In the genomic region with DNA sequence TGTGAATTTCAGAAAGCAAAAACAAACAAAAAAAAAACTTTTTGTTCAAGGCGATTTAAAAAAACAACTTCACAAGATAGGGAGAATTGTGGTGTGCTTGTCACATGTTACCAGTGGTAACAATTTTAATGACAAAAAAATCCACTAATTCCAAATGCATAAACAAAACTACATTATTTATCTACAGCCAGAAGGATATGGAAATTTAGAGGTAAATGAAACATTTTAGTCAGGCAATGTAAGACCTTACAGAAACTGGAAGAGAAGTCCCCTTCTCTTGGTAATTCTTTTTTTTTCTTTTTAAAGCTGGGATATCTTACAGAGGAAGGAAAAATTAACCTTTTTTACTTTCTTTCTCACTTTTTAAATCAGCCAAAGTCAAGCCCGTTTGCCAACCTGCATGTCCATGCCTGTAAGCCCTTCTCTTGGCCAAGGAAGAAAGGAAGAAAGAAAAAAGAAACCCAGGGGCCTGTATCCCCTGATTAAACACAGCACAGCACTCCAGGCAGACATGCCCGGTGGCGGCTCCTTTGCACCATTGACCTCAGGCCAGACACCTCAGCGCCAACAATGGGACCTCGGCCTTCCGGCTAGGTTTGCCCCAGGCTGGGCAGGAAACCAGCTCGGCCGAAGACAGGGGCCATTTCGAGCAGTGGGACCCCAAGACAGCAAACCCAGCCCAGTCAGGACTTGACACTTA, we compare ENCODE assay signal across 10 cellular contexts. TPM values are rescaled to one million over a fixed set of nuclear protein-coding genes. Genes with fewer than 3 reads are reported as not detected.
DNase-seq lines count a peak whose midpoint lies in the region; ATAC-seq and TF ChIP-seq lines count a peak whose summit lies in the region.
"Had no signal": no experiment of that assay in that cellular context is flagged by ENCODE, and none has a peak within 500 bp of the region (broad histone marks: within the 10 kb centered on the region; RNA-seq: fewer than 3 reads in every experiment).

No MANE protein-coding gene starts in this region.

- CTCF ChIA-PET in activated CD4-positive, alpha-beta T cell treated with anti-CD3 and anti-CD28 coated beads for 36 hours (lab: Charles Lee) = interaction anchor here (0.9 to 1.3 kb wide), 4 partner anchors 9 to 36 kb away, joined by 3 to 5 read pairs (median 3); no protein-coding TSS in a partner anchor
- CTCF ChIA-PET in PC-9 (lab: Charles Lee) = interaction anchor here (0.8 kb wide), 1 partner anchor 9 kb away, joined by 3 read pairs; no protein-coding TSS in a partner anchor

- H3K36me3 Mint-ChIP-seq in activated CD4-positive, alpha-beta T cell treated with anti-CD3 and anti-CD28 coated beads for 36 hours (ENCODE audit: low read depth) = no peaks in the 10 kb centered on the region

- peaks cover 21% of the 10 kb centered on the region for H3F3A ChIP-seq in PC-9 (ENCODE audit: insufficient read depth, low read depth)

- H3K4me3 ChIP-seq in PC-9 (peak overlapping the region; percentile 94; the same call in 1 of the 2 replicates), hepatocyte (peak overlapping the region; percentile 53), esophagus squamous epithelium (no peak overlapping the region)

- peaks cover 20% of the 10 kb centered on the region for H3K4me1 ChIP-seq in PC-9 (replicated peaks; ENCODE audit: insufficient read depth)
- H3K4me1 ChIP-seq in hepatocyte (ENCODE audit: insufficient read depth) = peaks cover 16% of the 10 kb centered on the region
- peaks cover 29 to 69% (median 39%) of the 10 kb centered on the region in 3 donors for H3K4me1 ChIP-seq in esophagus squamous epithelium

- no peak for TF ChIP-seq CTCF in PC-9 (conservative IDR thresholded peaks at IDR 0.05)
- no peak for TF ChIP-seq CTCF in hepatocyte (IDR thresholded peaks at IDR 0.05; ENCODE audit: poor library complexity)
- no peak for TF ChIP-seq CTCF in esophagus squamous epithelium (IDR thresholded peaks at IDR 0.05)

- ATAC-seq in activated CD4-positive, alpha-beta T cell treated with anti-CD3 and anti-CD28 coated beads for 36 hours = no peak
- no peak for ATAC-seq in stimulated activated naive CD8-positive, alpha-beta T cell treated with anti-CD3 and anti-CD28 coated beads, Interleukin-15, amount 100 ng/mL, for 72 hours
- no peak for ATAC-seq in HG02938 (IDR thresholded peaks at IDR 0.05; ENCODE audit: unreplicated experiment)
- ATAC-seq in HG03135 (IDR thresholded peaks at IDR 0.05; ENCODE audit: unreplicated experiment) = no peak

- TF ChIP-seq POLR2A in esophagus squamous epithelium (IDR thresholded peaks at IDR 0.05) = no peak

- no peaks in the 10 kb centered on the region for H3K27me3 ChIP-seq in PC-9 (ENCODE audit: insufficient read depth, low read depth)
- peaks cover 100% of the 10 kb centered on the region for H3K27me3 ChIP-seq in hepatocyte
- peaks cover 59 to 100% (median 85%) of the 10 kb centered on the region in 4 donors for H3K27me3 ChIP-seq in esophagus squamous epithelium

- no peak overlapping the region for H2AFZ ChIP-seq in PC-9
- H2AFZ ChIP-seq in hepatocyte = no peak overlapping the region

- DNase-seq in activated CD4-positive, alpha-beta T cell treated with anti-CD3 and anti-CD28 coated beads for 48 hours = peak; percentile 6
- no peak for DNase-seq in activated CD4-positive, alpha-beta T cell treated with anti-CD3 and anti-CD28 coated beads for 36 hours
- DNase-seq in PC-9 (no peak), hepatocyte (ENCODE audit: low spot score) (no peak), esophagus squamous epithelium (lab: John Stamatoyannopoulos, UW) (no peak)
- peak in 1 of 2 donors; percentile 8 for DNase-seq in stimulated activated naive CD8-positive, alpha-beta T cell treated with anti-CD3 and anti-CD28 coated beads, Interleukin-15, amount 100 ng/mL, for 72 hours
- DNase-seq: effector CD8-positive, alpha-beta T cell had no signal

- intact Hi-C loops in activated CD4-positive, alpha-beta T cell treated with anti-CD3 and anti-CD28 coated beads for 36 hours (cut with DNase I, micrococcal nuclease) = loop anchor here in 1 of 2 experiments (2.0 kb wide), 1 partner anchor 80 kb away; no protein-coding TSS in a partner anchor
- intact Hi-C loops in PC-9 (cut with micrococcal nuclease; ENCODE audit: unreplicated experiment) = no loop called here
- intact Hi-C loops in esophagus squamous epithelium (cut with DNase I) = no loop called here

- no peaks in the 10 kb centered on the region for H3K9me2 ChIP-seq in PC-9 (ENCODE audit: insufficient read depth)
- H3K9me2 ChIP-seq in hepatocyte (replicated peaks; ENCODE audit: insufficient read depth) = no peaks in the 10 kb centered on the region

- H3K4me2 ChIP-seq in PC-9 = peak overlapping the region; percentile 100
- H3K4me2 ChIP-seq in hepatocyte = peak overlapping the region; percentile 96

- no peak overlapping the region for H3K27ac Mint-ChIP-seq in activated CD4-positive, alpha-beta T cell treated with anti-CD3 and anti-CD28 coated beads for 36 hours
- H3K27ac Mint-ChIP-seq in stimulated activated naive CD8-positive, alpha-beta T cell treated with anti-CD3 and anti-CD28 coated beads, Interleukin-15, amount 100 ng/mL, for 72 hours = no peak overlapping the region

- WGBS in hepatocyte (ENCODE audit: low lambda C conversion rate, missing lambda C conversion rate) = 11% methylated on average over 10 of the region's 10 CpGs
- 12 to 13% methylated on average over 4 to 6 of the region's 10 CpGs for WGBS in esophagus squamous epithelium, 2 donors

- H3K4me3 Mint-ChIP-seq in activated CD4-positive, alpha-beta T cell treated with anti-CD3 and anti-CD28 coated beads for 36 hours = no peak overlapping the region
- H3K4me3 Mint-ChIP-seq in stimulated activated naive CD8-positive, alpha-beta T cell treated with anti-CD3 and anti-CD28 coated beads, Interleukin-15, amount 100 ng/mL, for 72 hours = peak overlapping the region; percentile 15 to 74

- H3K9me3 ChIP-seq in PC-9 (ENCODE audit: insufficient read depth, low read depth) = no peaks in the 10 kb centered on the region
- no peaks in the 10 kb centered on the region for H3K9me3 ChIP-seq in hepatocyte (ENCODE audit: low read depth)
- H3K9me3 ChIP-seq in esophagus squamous epithelium = no peaks in the 10 kb centered on the region

- POLR2A ChIA-PET in activated CD4-positive, alpha-beta T cell treated with anti-CD3 and anti-CD28 coated beads for 36 hours (lab: Charles Lee) = no interaction called here
- POLR2A ChIA-PET in PC-9 (lab: Charles Lee; ENCODE audit: unreplicated experiment) = interaction anchor here (0.6 kb wide), 1 partner anchor 638 kb away, joined by 4 read pairs; no protein-coding TSS in a partner anchor

- H3K36me3 ChIP-seq in PC-9 (ENCODE audit: low read depth) (no peaks in the 10 kb centered on the region), hepatocyte (replicated peaks; ENCODE audit: insufficient read depth, low read depth) (no peaks in the 10 kb centered on the region), esophagus squamous epithelium (no peaks in the 10 kb centered on the region)

- BruUV-seq in PC-9 (replicated peaks; lab: Mats Ljungman, UMichigan) = no TSS peak

- peaks cover 18% of the 10 kb centered on the region for H3K4me1 Mint-ChIP-seq in activated CD4-positive, alpha-beta T cell treated with anti-CD3 and anti-CD28 coated beads for 36 hours
- peaks cover 60% of the 10 kb centered on the region for H3K4me1 Mint-ChIP-seq in stimulated activated naive CD8-positive, alpha-beta T cell treated with anti-CD3 and anti-CD28 coated beads, Interleukin-15, amount 100 ng/mL, for 72 hours

- no peaks in the 10 kb centered on the region for H4K20me1 ChIP-seq in PC-9 (ENCODE audit: insufficient read depth)
- H4K20me1 ChIP-seq in hepatocyte (ENCODE audit: insufficient read depth, poor library complexity, severe bottlenecking) = peaks cover 16% of the 10 kb centered on the region

- no peaks in the 10 kb centered on the region for H3K79me2 ChIP-seq in PC-9 (ENCODE audit: low read depth)
- peaks cover 99% of the 10 kb centered on the region for H3K79me2 ChIP-seq in hepatocyte

- H3K9me3 Mint-ChIP-seq in activated CD4-positive, alpha-beta T cell treated with anti-CD3 and anti-CD28 coated beads for 36 hours (ENCODE audit: low read depth) = no peaks in the 10 kb centered on the region
- H3K9me3 Mint-ChIP-seq in stimulated activated naive CD8-positive, alpha-beta T cell treated with anti-CD3 and anti-CD28 coated beads, Interleukin-15, amount 100 ng/mL, for 72 hours = no peaks in the 10 kb centered on the region

- H3K27ac ChIP-seq in PC-9 (no peak overlapping the region), hepatocyte (peak overlapping the region; percentile 96), esophagus squamous epithelium (no peak overlapping the region)

- peaks cover 64% of the 10 kb centered on the region for H3K27me3 Mint-ChIP-seq in activated CD4-positive, alpha-beta T cell treated with anti-CD3 and anti-CD28 coated beads for 36 hours
- H3K27me3 Mint-ChIP-seq in stimulated activated naive CD8-positive, alpha-beta T cell treated with anti-CD3 and anti-CD28 coated beads, Interleukin-15, amount 100 ng/mL, for 72 hours = peaks cover 95% of the 10 kb centered on the region

RNA-seq across cellular contexts. Expression of a gene that starts 3.0 kb away (rescaled TPM):
- not detected for total RNA-seq in activated CD4-positive, alpha-beta T cell treated with anti-CD3 and anti-CD28 coated beads for 36 hours
- total RNA-seq in PC-9 (2021) = not detected in 2 replicates
- total RNA-seq in hepatocyte = 9.9 and 15.1 TPM in 2 replicates
- 7.7 and 8.1 TPM in 2 replicates for polyA plus RNA-seq in hepatocyte
- total RNA-seq in esophagus squamous epithelium = not detected
- polyA plus RNA-seq: neural cell had no signal

RNA-seq across cellular contexts. Expression of a gene that starts 5.7 kb away (rescaled TPM):
- not detected for total RNA-seq in activated CD4-positive, alpha-beta T cell treated with anti-CD3 and anti-CD28 coated beads for 36 hours
- total RNA-seq in PC-9 (2021) = 1.9 and 2.5 TPM in 2 replicates
- total RNA-seq in hepatocyte = 3.6 and 5.9 TPM in 2 replicates
- polyA plus RNA-seq in hepatocyte = 3.5 and 4.4 TPM in 2 replicates
- 1 to 10 TPM in 1 of 4 donors, under 1 TPM in 1, not detected in 2; 0.57 to 1.1 TPM for total RNA-seq in esophagus squamous epithelium
- polyA plus RNA-seq: neural cell had no signal

RNA-seq across cellular contexts. Expression of a gene that starts 13.9 kb away (rescaled TPM):
- not detected for total RNA-seq in activated CD4-positive, alpha-beta T cell treated with anti-CD3 and anti-CD28 coated beads for 36 hours
- total RNA-seq in PC-9 (2021) (0.26 and 0.43 TPM in 2 replicates), hepatocyte (6.4 and 9.6 TPM in 2 replicates), esophagus squamous epithelium (not detected)
- 5.4 and 7.6 TPM in 2 replicates for polyA plus RNA-seq in hepatocyte
- polyA plus RNA-seq: neural cell had no signal

RNA-seq across cellular contexts. Expression of a gene that starts 14.6 kb away (rescaled TPM):
- total RNA-seq in activated CD4-positive, alpha-beta T cell treated with anti-CD3 and anti-CD28 coated beads for 36 hours = not detected
- not detected in 2 replicates for total RNA-seq in PC-9 (2021)
- 0.32 and 0.83 TPM in 2 replicates for total RNA-seq in hepatocyte
- 1.0 TPM in 1 of 2 replicates, not detected in the other for polyA plus RNA-seq in hepatocyte
- total RNA-seq in esophagus squamous epithelium = under 1 TPM; 0.23 to 0.76 (median 0.48) TPM
- polyA plus RNA-seq: neural cell had no signal

RNA-seq across cellular contexts. Expression of a gene that starts 18.7 kb away (rescaled TPM):
- not detected for total RNA-seq in activated CD4-positive, alpha-beta T cell treated with anti-CD3 and anti-CD28 coated beads for 36 hours
- total RNA-seq in PC-9 (2021) (50.5 and 53.1 TPM in 2 replicates), hepatocyte (0.83 and 3.0 TPM in 2 replicates), esophagus squamous epithelium (1 to 10 TPM; 3.6 to 8.7 (median 6.6) TPM)
- 4.1 and 4.5 TPM in 2 replicates for polyA plus RNA-seq in hepatocyte
- polyA plus RNA-seq: neural cell had no signal

Comparison
In these comparisons a context has a peak if more than half of its experiments do, and no peak if none do; other contexts are left out.
1. H3K4me3 ChIP-seq: peak in PC-9 (single experiment) and hepatocyte (single experiment); none in esophagus squamous epithelium (0 of 4).
2. RNA of a gene that starts 3.0 kb away (total RNA-seq): 9.9 to 15.1 TPM in hepatocyte; not detected in activated CD4-positive, alpha-beta T cell treated with anti-CD3 and anti-CD28 coated beads for 36 hours, not detected in PC-9 and not detected in esophagus squamous epithelium; every median in the first group is over 10 times any median in the second.